ENCODE assay signal across 21 cellular contexts in genomic region chr7:152173372-152174070, GRCh38.
DNase-seq lines count a peak whose midpoint lies in the region; ATAC-seq and TF ChIP-seq lines count a peak whose summit lies in the region.
"Had no signal": no experiment of that assay in that cellular context is flagged by ENCODE, and none has a peak within 500 bp of the region (broad histone marks: within the 10 kb centered on the region; RNA-seq: fewer than 3 reads in every experiment).

No MANE protein-coding gene starts in this region.

- no peaks in the 10 kb centered on the region for H4K20me1 ChIP-seq in DOHH2 (ENCODE audit: control insufficient read depth, insufficient read depth, low read depth, low read length)

- no peaks in the 10 kb centered on the region for H3K4me1 Mint-ChIP-seq in osteocyte (ENCODE audit: unreplicated experiment)
- no peaks in the 10 kb centered on the region for H3K4me1 Mint-ChIP-seq in CD4-positive, alpha-beta T cell (ENCODE audit: low read depth)
- H3K4me1 Mint-ChIP-seq in activated T-cell treated with anti-CD3 and anti-CD28 coated beads, Interleukin-2, amount 50 U/mL, for 72 hours (ENCODE audit: low read depth), result peaks cover 5% of the 10 kb centered on the region

- H3K4me3 ChIP-seq in DOHH2 (ENCODE audit: low read length) (no peak overlapping the region), adipocyte (ENCODE audit: low read length) (no peak overlapping the region), right lobe of liver (no peak overlapping the region)
- H3K4me3 ChIP-seq: BLaER1 treated with 17β-estradiol and CSF1 and Interleukin-3, amounts not matched to agents 10 nM and 100 nM; GM12878; MG63 had no signal

- H3K36me3 Mint-ChIP-seq in osteocyte (ENCODE audit: unreplicated experiment), result peaks cover 35% of the 10 kb centered on the region
- H3K36me3 Mint-ChIP-seq in CD4-positive, alpha-beta T cell (ENCODE audit: low read depth), result peaks cover 81% of the 10 kb centered on the region
- H3K36me3 Mint-ChIP-seq in activated T-cell treated with anti-CD3 and anti-CD28 coated beads, Interleukin-2, amount 50 U/mL, for 72 hours (ENCODE audit: insufficient read depth in 2 of 2), result peaks cover 2 to 22% of the 10 kb centered on the region in 2 donors

- no peaks in the 10 kb centered on the region; the same call in none of the 2 replicates for H3F3A ChIP-seq in DOHH2 (ENCODE audit: control insufficient read depth, insufficient read depth)

- no peak for TF ChIP-seq POLR2A in right lobe of liver (IDR thresholded peaks at IDR 0.05)

- TF ChIP-seq CTCF in DOHH2 (IDR thresholded peaks at IDR 0.05; ENCODE audit: low read depth, low read length, poor library complexity, severe bottlenecking) (peak; percentile 24), osteocyte (IDR thresholded peaks at IDR 0.05) (peak; percentile 13), right lobe of liver (IDR thresholded peaks at IDR 0.05) (no peak)
- TF ChIP-seq CTCF in CD4-positive, alpha-beta T cell (IDR thresholded peaks at IDR 0.05), result no peak

- H3K4me3 Mint-ChIP-seq in osteocyte (ENCODE audit: unreplicated experiment), result no peak overlapping the region
- no peak overlapping the region for H3K4me3 Mint-ChIP-seq in CD4-positive, alpha-beta T cell
- no peak overlapping the region for H3K4me3 Mint-ChIP-seq in activated T-cell treated with anti-CD3 and anti-CD28 coated beads, Interleukin-2, amount 50 U/mL, for 72 hours
- H3K4me3 Mint-ChIP-seq: T-cell had no signal

- POLR2A ChIA-PET in CD4-positive, alpha-beta T cell (lab: Charles Lee), result no interaction called here

- H3K79me2 ChIP-seq in DOHH2 (ENCODE audit: control insufficient read depth, low read length), result peaks cover 3% of the 10 kb centered on the region; the same call in 1 of the 2 replicates

- DNase-seq in NAMALWA (ENCODE audit: low spot score) (peak; percentile 25), adipocyte (ENCODE audit: low read depth) (peak; percentile 21), osteocyte (ENCODE audit: extremely low spot score, unreplicated experiment) (no peak), right lobe of liver (no peak), CD1c-positive myeloid dendritic cell (ENCODE audit: extremely low spot score) (no peak)
- DNase-seq in CD4-positive, alpha-beta T cell, result no peak
- DNase-seq in activated T-cell treated with anti-CD3 and anti-CD28 coated beads, Interleukin-2, amount 50 U/mL, for 72 hours, result no peak
- DNase-seq: Caco-2, DMS53, GOT3, KG1, MG63, NCI-H1105 treated with DMSO at 0.1 percent for 48 hours, NCI-H187, NCI-H446 treated with DMSO at 0.1 percent for 48 hours, NCI-H774, RPMI8226, T-cell had no signal

- H3K27ac ChIP-seq in DOHH2 (ENCODE audit: low read depth, low read length) (no peak overlapping the region), right lobe of liver (no peak overlapping the region)
- no peak overlapping the region for H3K27ac ChIP-seq in CD4-positive, alpha-beta T cell (ENCODE audit: low read depth, low read length)
- H3K27ac ChIP-seq: BLaER1 treated with 17β-estradiol and CSF1 and Interleukin-3, amounts not matched to agents 10 nM and 100 nM had no signal

- H3K4me1 ChIP-seq in DOHH2 (ENCODE audit: control insufficient read depth, low read length) (no peaks in the 10 kb centered on the region), adipocyte (ENCODE audit: control insufficient read depth, insufficient read depth, low read length) (peaks cover 12% of the 10 kb centered on the region), right lobe of liver (no peaks in the 10 kb centered on the region)
- H3K4me1 ChIP-seq: BLaER1 treated with 17β-estradiol and CSF1 and Interleukin-3, amounts not matched to agents 10 nM and 100 nM; Caco-2 had no signal

- no peaks in the 10 kb centered on the region for H3K9me2 ChIP-seq in DOHH2 (replicated peaks; ENCODE audit: control insufficient read depth, low read length)

- no peak for ATAC-seq in CD4-positive, alpha-beta T cell (ENCODE audit: poor library complexity)
- ATAC-seq in right lobe of liver, result no peak
- no peak for ATAC-seq in activated T-cell treated with anti-CD3 and anti-CD28 coated beads, Interleukin-2, amount 50 U/mL, for 72 hours (replicated peaks in 1 of 2)
- ATAC-seq: GM12878, T-cell had no signal

- no peak overlapping the region for H3K27ac Mint-ChIP-seq in osteocyte (ENCODE audit: unreplicated experiment)
- no peak overlapping the region for H3K27ac Mint-ChIP-seq in CD4-positive, alpha-beta T cell
- H3K27ac Mint-ChIP-seq in activated T-cell treated with anti-CD3 and anti-CD28 coated beads, Interleukin-2, amount 50 U/mL, for 72 hours, result no peak overlapping the region

- intact Hi-C loops in CD4-positive, alpha-beta T cell (cut with DNase I, micrococcal nuclease), result no loop called here
- intact Hi-C loops in right lobe of liver (cut with DNase I), result no loop called here

- no peaks in the 10 kb centered on the region for H3K9me3 Mint-ChIP-seq in osteocyte (ENCODE audit: unreplicated experiment)
- no peaks in the 10 kb centered on the region for H3K9me3 Mint-ChIP-seq in CD4-positive, alpha-beta T cell
- no peaks in the 10 kb centered on the region for H3K9me3 Mint-ChIP-seq in activated T-cell treated with anti-CD3 and anti-CD28 coated beads, Interleukin-2, amount 50 U/mL, for 72 hours
- H3K9me3 Mint-ChIP-seq: T-cell had no signal

- no peak overlapping the region for H3K4me2 ChIP-seq in DOHH2 (ENCODE audit: low read length)
- H3K4me2 ChIP-seq: BLaER1 treated with 17β-estradiol and CSF1 and Interleukin-3, amounts not matched to agents 10 nM and 100 nM had no signal

- no peak overlapping the region for H3K9ac ChIP-seq in adipocyte (ENCODE audit: low read length)
- H3K9ac ChIP-seq: BLaER1 treated with 17β-estradiol and CSF1 and Interleukin-3, amounts not matched to agents 10 nM and 100 nM had no signal

- no peaks in the 10 kb centered on the region for H3K27me3 Mint-ChIP-seq in osteocyte (ENCODE audit: unreplicated experiment)
- no peaks in the 10 kb centered on the region for H3K27me3 Mint-ChIP-seq in CD4-positive, alpha-beta T cell
- no peaks in the 10 kb centered on the region for H3K27me3 Mint-ChIP-seq in activated T-cell treated with anti-CD3 and anti-CD28 coated beads, Interleukin-2, amount 50 U/mL, for 72 hours (ENCODE audit: low read depth)
- H3K27me3 Mint-ChIP-seq: T-cell had no signal

- no peaks in the 10 kb centered on the region for H3K27me3 ChIP-seq in DOHH2 (ENCODE audit: control insufficient read depth, low read length)
- H3K27me3 ChIP-seq in adipocyte (replicated peaks; ENCODE audit: control insufficient read depth, insufficient read depth, low read length), result no peaks in the 10 kb centered on the region
- no peaks in the 10 kb centered on the region for H3K27me3 ChIP-seq in CD4-positive, alpha-beta T cell (ENCODE audit: control insufficient read depth, insufficient read depth, low read length)
- no peaks in the 10 kb centered on the region for H3K27me3 ChIP-seq in right lobe of liver
- H3K27me3 ChIP-seq: BLaER1 treated with 17β-estradiol and CSF1 and Interleukin-3, amounts not matched to agents 10 nM and 100 nM; MG63 had no signal

- H3K36me3 ChIP-seq in DOHH2 (ENCODE audit: control insufficient read depth, low read length) (peaks cover 77% of the 10 kb centered on the region), adipocyte (ENCODE audit: control insufficient read depth, insufficient read depth, low read length, severe bottlenecking) (peaks cover 78% of the 10 kb centered on the region), right lobe of liver (peaks cover 0 to 82% (median 28%) of the 10 kb centered on the region in 4 donors)

- CTCF ChIA-PET in CD4-positive, alpha-beta T cell (lab: Charles Lee), result no interaction called here

- H3K9me3 ChIP-seq in DOHH2 (ENCODE audit: control insufficient read depth, insufficient read depth, low read length) (no peaks in the 10 kb centered on the region), adipocyte (ENCODE audit: control insufficient read depth, low read length) (no peaks in the 10 kb centered on the region), right lobe of liver (no peaks in the 10 kb centered on the region)
- no peaks in the 10 kb centered on the region for H3K9me3 ChIP-seq in CD4-positive, alpha-beta T cell (ENCODE audit: control insufficient read depth, low read length)
- H3K9me3 ChIP-seq: BLaER1 treated with 17β-estradiol and CSF1 and Interleukin-3, amounts not matched to agents 10 nM and 100 nM; Caco-2; MG63 had no signal

- 95% methylated on average over 5 of the region's 5 CpGs for WGBS in right lobe of liver (ENCODE audit: insufficient coverage, low coverage, low lambda C conversion rate, missing lambda C conversion rate)

Comparison
In these comparisons a context has a peak if more than half of its experiments do, and no peak if none do; other contexts are left out.
1. CTCF ChIP-seq: peak in DOHH2 (single experiment) and osteocyte (single experiment); none in CD4-positive, alpha-beta T cell (single experiment) and right lobe of liver (0 of 4).
2. DNase-seq: peak in NAMALWA (single experiment) and adipocyte (single experiment); none in osteocyte (single experiment), CD4-positive, alpha-beta T cell (0 of 10), right lobe of liver (0 of 3), activated T-cell treated with anti-CD3 and anti-CD28 coated beads, Interleukin-2, amount 50 U/mL, for 72 hours (0 of 2) and CD1c-positive myeloid dendritic cell (single experiment).